Comparison of ENCODE assay signal across 1 cellular context in the genomic region with DNA sequence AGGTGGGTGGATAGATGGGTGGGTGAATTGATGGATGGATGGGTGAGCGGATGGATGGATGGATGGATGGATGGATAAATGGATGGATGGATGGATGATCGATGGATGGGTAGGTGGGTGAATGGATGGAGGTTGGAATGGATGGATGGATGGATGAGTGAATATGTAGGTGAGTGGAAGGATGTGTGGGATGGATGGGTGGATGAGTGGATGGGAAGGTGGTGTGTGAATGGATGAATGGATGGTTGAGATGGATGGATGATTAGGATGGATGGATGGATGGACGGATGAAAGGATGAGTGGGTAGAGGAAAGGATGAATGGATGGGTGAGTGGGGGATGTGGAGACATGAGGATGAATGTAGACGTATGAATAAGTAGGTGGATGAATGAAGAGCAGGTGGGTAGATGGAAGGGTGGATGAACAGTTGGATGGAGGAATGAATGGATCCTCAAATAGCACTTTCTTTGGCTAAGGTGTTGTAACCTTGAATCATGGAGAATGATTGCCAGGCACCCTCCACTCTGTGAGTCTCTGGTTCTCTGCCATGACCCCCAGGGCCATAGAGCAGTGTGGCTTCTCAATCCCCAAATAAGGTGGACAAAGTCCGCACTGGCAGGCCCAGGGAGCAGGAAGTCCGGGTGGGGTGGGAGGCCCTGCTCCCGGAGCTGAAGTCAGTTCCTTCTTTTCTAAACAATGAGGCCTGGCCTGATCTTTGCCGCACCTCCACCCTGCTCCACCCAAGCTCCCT.
TF ChIP-seq lines count a peak whose summit lies in the region.

No MANE protein-coding gene starts in this region.

TF ChIP-seq in HepG2, 621 proteins besides CTCF, POLR2A, EP300 and RAD21 (continued from another document and continues in another):
- TF ChIP-seq ZNF407 (CRISPR knock-in tag; IDR thresholded peaks at IDR 0.05; ENCODE audit: not compliant biosample characterization) = no peak
- no peak for TF ChIP-seq MED8 (CRISPR knock-in tag; IDR thresholded peaks at IDR 0.05; ENCODE audit: insufficient replicate concordance)
- 0 out of 2 replicates have a peak, but pooled peaks have one; percentile 36 for TF ChIP-seq HMG20B (CRISPR knock-in tag; conservative IDR thresholded peaks at IDR 0.05)
- no peak for TF ChIP-seq ZNF256 (CRISPR knock-in tag; conservative IDR thresholded peaks at IDR 0.05)
- TF ChIP-seq, protein P1, sequence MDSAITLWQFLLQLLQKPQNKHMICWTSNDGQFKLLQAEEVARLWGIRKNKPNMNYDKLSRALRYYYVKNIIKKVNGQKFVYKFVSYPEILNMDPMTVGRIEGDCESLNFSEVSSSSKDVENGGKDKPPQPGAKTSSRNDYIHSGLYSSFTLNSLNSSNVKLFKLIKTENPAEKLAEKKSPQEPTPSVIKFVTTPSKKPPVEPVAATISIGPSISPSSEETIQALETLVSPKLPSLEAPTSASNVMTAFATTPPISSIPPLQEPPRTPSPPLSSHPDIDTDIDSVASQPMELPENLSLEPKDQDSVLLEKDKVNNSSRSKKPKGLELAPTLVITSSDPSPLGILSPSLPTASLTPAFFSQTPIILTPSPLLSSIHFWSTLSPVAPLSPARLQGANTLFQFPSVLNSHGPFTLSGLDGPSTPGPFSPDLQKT (CRISPR knock-in tag; IDR thresholded peaks at IDR 0.05; ENCODE audit: borderline replicate concordance) = no peak
- TF ChIP-seq SMARCC2 (IDR thresholded peaks at IDR 0.05) = no peak
- TF ChIP-seq, protein P2, sequence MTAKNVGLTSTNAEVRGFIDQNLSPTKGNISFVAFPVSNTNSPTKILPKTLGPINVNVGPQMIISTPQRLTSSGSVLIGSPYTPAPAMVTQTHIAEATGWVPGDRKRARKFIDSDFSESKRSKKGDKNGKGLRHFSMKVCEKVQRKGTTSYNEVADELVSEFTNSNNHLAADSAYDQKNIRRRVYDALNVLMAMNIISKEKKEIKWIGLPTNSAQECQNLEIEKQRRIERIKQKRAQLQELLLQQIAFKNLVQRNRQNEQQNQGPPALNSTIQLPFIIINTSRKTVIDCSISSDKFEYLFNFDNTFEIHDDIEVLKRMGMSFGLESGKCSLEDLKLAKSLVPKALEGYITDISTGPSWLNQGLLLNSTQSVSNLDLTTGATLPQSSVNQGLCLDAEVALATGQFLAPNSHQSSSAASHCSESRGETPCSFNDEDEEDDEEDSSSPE (CRISPR knock-in tag; IDR thresholded peaks at IDR 0.05) = 0 out of 2 replicates have a peak, but pooled peaks have one; percentile 40
- peak; percentile 30 for TF ChIP-seq ZNF781 (CRISPR knock-in tag; IDR thresholded peaks at IDR 0.05; ENCODE audit: borderline replicate concordance, not compliant biosample characterization)
- TF ChIP-seq ZNF337 (CRISPR knock-in tag; IDR thresholded peaks at IDR 0.05; ENCODE audit: borderline replicate concordance, low read depth) = no peak
- no peak for TF ChIP-seq HMGA1 (CRISPR knock-in tag; conservative IDR thresholded peaks at IDR 0.05)
- TF ChIP-seq KIAA2018 (CRISPR knock-in tag; IDR thresholded peaks at IDR 0.05; ENCODE audit: borderline replicate concordance) = no peak
- no peak for TF ChIP-seq YEATS2 (CRISPR knock-in tag; IDR thresholded peaks at IDR 0.05; ENCODE audit: borderline replicate concordance)
- TF ChIP-seq E2F1 (CRISPR knock-in tag; IDR thresholded peaks at IDR 0.05) = no peak
- no peak for TF ChIP-seq ZNF451 (CRISPR knock-in tag; IDR thresholded peaks at IDR 0.05)
- TF ChIP-seq, protein P3, sequence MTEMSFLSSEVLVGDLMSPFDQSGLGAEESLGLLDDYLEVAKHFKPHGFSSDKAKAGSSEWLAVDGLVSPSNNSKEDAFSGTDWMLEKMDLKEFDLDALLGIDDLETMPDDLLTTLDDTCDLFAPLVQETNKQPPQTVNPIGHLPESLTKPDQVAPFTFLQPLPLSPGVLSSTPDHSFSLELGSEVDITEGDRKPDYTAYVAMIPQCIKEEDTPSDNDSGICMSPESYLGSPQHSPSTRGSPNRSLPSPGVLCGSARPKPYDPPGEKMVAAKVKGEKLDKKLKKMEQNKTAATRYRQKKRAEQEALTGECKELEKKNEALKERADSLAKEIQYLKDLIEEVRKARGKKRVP (CRISPR knock-in tag; IDR thresholded peaks at IDR 0.05) = no peak
- no peak for TF ChIP-seq NRL (CRISPR knock-in tag; IDR thresholded peaks at IDR 0.05; ENCODE audit: borderline replicate concordance)
- TF ChIP-seq CBX5 (CRISPR knock-in tag; IDR thresholded peaks at IDR 0.05; ENCODE audit: borderline replicate concordance) = no peak
- no peak; the same call in 1 of the 2 replicates for TF ChIP-seq FOXA1 (IDR thresholded peaks at IDR 0.05)
- no peak for TF ChIP-seq FOXA1 (CRISPR knock-in tag; IDR thresholded peaks at IDR 0.05)
- no peak for TF ChIP-seq BORCS8-MEF2B (CRISPR knock-in tag; IDR thresholded peaks at IDR 0.05)
- no peak for TF ChIP-seq IRX3 (CRISPR knock-in tag; IDR thresholded peaks at IDR 0.05; ENCODE audit: borderline replicate concordance, low read depth)
- TF ChIP-seq MTF2 (CRISPR knock-in tag; IDR thresholded peaks at IDR 0.05; ENCODE audit: borderline replicate concordance) = no peak
- no peak for TF ChIP-seq ZNF552 (CRISPR knock-in tag; IDR thresholded peaks at IDR 0.05; ENCODE audit: borderline replicate concordance)
- no peak for TF ChIP-seq ZNF839 (CRISPR knock-in tag; IDR thresholded peaks at IDR 0.05; ENCODE audit: borderline replicate concordance)
- TF ChIP-seq SIX4 (CRISPR knock-in tag; IDR thresholded peaks at IDR 0.05) = no peak
- TF ChIP-seq ATF7-NPFF (CRISPR knock-in tag; IDR thresholded peaks at IDR 0.05; ENCODE audit: low read depth) = no peak
- TF ChIP-seq ZSCAN25 (CRISPR knock-in tag; IDR thresholded peaks at IDR 0.05) = no peak
